Comparison of ENCODE assay signal across 37 cellular contexts in genomic region chr12:131761638-131762037, GRCh38.
"Had no signal": no experiment of that assay in that cellular context is flagged by ENCODE, and none has a peak within 500 bp of the region (broad histone marks: within the 10 kb centered on the region; RNA-seq: fewer than 3 reads in every experiment).

No MANE protein-coding gene starts in this region.

- H3K4me1 ChIP-seq: ascending aorta had no signal

- H3K27ac Mint-ChIP-seq: activated B cell treated with CpG ODN at 0.5 μM for 24 hours; activated CD4-positive, alpha-beta memory T cell treated with anti-CD3 and anti-CD28 coated beads for 36 hours; activated CD4-positive, alpha-beta T cell treated with anti-CD3 and anti-CD28 coated beads, Interleukin-2, amount 10 ng/mL, durations not matched to agents 24 days and 14 days; activated CD8-positive, alpha-beta T cell treated with anti-CD3 and anti-CD28 coated beads for 36 hours; activated naive CD4-positive, alpha-beta T cell treated with anti-CD3 and anti-CD28 coated beads, Interleukin-2, amount 10 ng/mL, durations not matched to agents 7 days and 5 days; activated naive CD4-positive, alpha-beta T cell treated with anti-CD3 and anti-CD28 coated beads, Interleukin-2, amount 50 U/mL, for 24 hours; activated naive CD8-positive, alpha-beta T cell; activated naive CD8-positive, alpha-beta T cell treated with anti-CD3 and anti-CD28 coated beads, Interleukin-2, amount 10 ng/mL, durations not matched to agents 7 days and 5 days; activated naive CD8-positive, alpha-beta T cell treated with anti-CD3 and anti-CD28 coated beads, Interleukin-2, amount 50 U/mL, for 24 hours; activated T-cell treated with anti-CD3 and anti-CD28 coated beads, Interleukin-2, amount 50 U/mL, for 72 hours; activated T-helper 1 cell treated with anti-CD3 and anti-CD28 coated beads, Interleukin-12 subunit alpha, Interleukin-12 subunit beta, Interleukin-2, Interleukin-4 antibody, amounts not matched to agents 30 ng/mL and 10 ng/mL and 1 ng/mL, durations not matched to agents 14 hours and 24 hours and 36 hours; activated T-helper 2 cell treated with anti-CD3 and anti-CD28 coated beads, Interferon-gamma antibody, Interleukin-2, Interleukin-4, amounts not matched to agents 10 μg/mL and 5 μg/mL and 100 μg/mL, durations not matched to agents 14 hours and 24 hours and 36 hours; brain; T-helper 2 cell treated with Interferon-gamma antibody and Interleukin-4, amounts not matched to agents 5 μg/mL and 100 μg/mL, for 36 hours had no signal

- H3K4me3 Mint-ChIP-seq: activated B cell treated with CpG ODN at 0.5 μM for 24 hours; activated CD4-positive, alpha-beta memory T cell treated with anti-CD3 and anti-CD28 coated beads for 36 hours; activated CD4-positive, alpha-beta T cell treated with anti-CD3 and anti-CD28 coated beads, Interleukin-2, amount 10 ng/mL, durations not matched to agents 24 days and 14 days; activated CD8-positive, alpha-beta T cell treated with anti-CD3 and anti-CD28 coated beads for 36 hours; activated naive CD4-positive, alpha-beta T cell treated with anti-CD3 and anti-CD28 coated beads, Interleukin-2, amount 10 ng/mL, durations not matched to agents 7 days and 5 days; activated naive CD4-positive, alpha-beta T cell treated with anti-CD3 and anti-CD28 coated beads, Interleukin-2, amount 50 U/mL, for 24 hours; activated naive CD8-positive, alpha-beta T cell; activated naive CD8-positive, alpha-beta T cell treated with anti-CD3 and anti-CD28 coated beads, Interleukin-2, amount 10 ng/mL, durations not matched to agents 7 days and 5 days; activated naive CD8-positive, alpha-beta T cell treated with anti-CD3 and anti-CD28 coated beads, Interleukin-2, amount 50 U/mL, for 24 hours; activated T-cell treated with anti-CD3 and anti-CD28 coated beads, Interleukin-2, amount 50 U/mL, for 4 hours; activated T-cell treated with anti-CD3 and anti-CD28 coated beads, Interleukin-2, amount 50 U/mL, for 72 hours; activated T-helper 1 cell treated with anti-CD3 and anti-CD28 coated beads, Interleukin-12 subunit alpha, Interleukin-12 subunit beta, Interleukin-2, Interleukin-4 antibody, amounts not matched to agents 30 ng/mL and 10 ng/mL and 1 ng/mL, durations not matched to agents 14 hours and 24 hours and 36 hours; brain; central memory CD8-positive, alpha-beta T cell; T-helper 2 cell treated with Interferon-gamma antibody and Interleukin-4, amounts not matched to agents 5 μg/mL and 100 μg/mL, for 36 hours had no signal

- H3K4me1 Mint-ChIP-seq: activated CD4-positive, alpha-beta T cell treated with anti-CD3 and anti-CD28 coated beads, Interleukin-2, amount 10 ng/mL, durations not matched to agents 24 days and 14 days; activated naive CD4-positive, alpha-beta T cell treated with anti-CD3 and anti-CD28 coated beads, Interleukin-2, amount 10 ng/mL, durations not matched to agents 7 days and 5 days; activated naive CD4-positive, alpha-beta T cell treated with anti-CD3 and anti-CD28 coated beads, Interleukin-2, amount 50 U/mL, for 24 hours; activated naive CD8-positive, alpha-beta T cell treated with anti-CD3 and anti-CD28 coated beads, Interleukin-2, amount 10 ng/mL, durations not matched to agents 7 days and 5 days; brain; central memory CD8-positive, alpha-beta T cell had no signal

- DNase-seq: activated B cell treated with CpG ODN at 0.5 μM for 24 hours; activated CD4-positive, alpha-beta memory T cell treated with anti-CD3 and anti-CD28 coated beads for 36 hours; activated CD4-positive, alpha-beta T cell treated with anti-CD3 and anti-CD28 coated beads for 4 hours; activated CD4-positive, alpha-beta T cell treated with anti-CD3 and anti-CD28 coated beads, Interleukin-2, amount 10 ng/mL, durations not matched to agents 24 days and 14 days; activated CD4-positive, alpha-beta T cell treated with anti-CD3 and anti-CD28 coated beads, Interleukin-2, amount 50 U/mL, for 1 hour; activated CD4-positive, alpha-beta T cell treated with anti-CD3 and anti-CD28 coated beads, Interleukin-2, amount 50 U/mL, for 4 hours; activated CD4-positive, CD25-positive, alpha-beta regulatory T cell treated with anti-CD3 and anti-CD28 coated beads, Interleukin-2, amount 50 U/mL, for 72 hours; activated CD8-positive, alpha-beta memory T cell treated with anti-CD3 and anti-CD28 coated beads, Interleukin-2, amount 50 U/mL, for 4 hours; activated CD8-positive, alpha-beta T cell treated with anti-CD3 and anti-CD28 coated beads for 36 hours; activated effector memory CD4-positive, alpha-beta T cell treated with Interleukin-2 at 50 U/mL for 16 hours; activated gamma-delta T cell; activated naive CD4-positive, alpha-beta T cell treated with anti-CD3 and anti-CD28 coated beads, Interleukin-2, amount 10 ng/mL, durations not matched to agents 7 days and 5 days; activated naive CD4-positive, alpha-beta T cell treated with Interleukin-2 at 50 U/mL for 16 hours; activated naive CD8-positive, alpha-beta T cell treated with anti-CD3 and anti-CD28 coated beads, Interleukin-2, amount 10 ng/mL, durations not matched to agents 7 days and 5 days; activated naive CD8-positive, alpha-beta T cell treated with anti-CD3 and anti-CD28 coated beads, Interleukin-2, amount 50 U/mL, for 24 hours; activated T-cell treated with anti-CD3 and anti-CD28 coated beads for 4 hours; activated T-cell treated with anti-CD3 and anti-CD28 coated beads, Interleukin-2, amount 50 U/mL, for 1 hour; activated T-cell treated with anti-CD3 and anti-CD28 coated beads, Interleukin-2, amount 50 U/mL, for 4 hours; activated T-cell treated with anti-CD3 and anti-CD28 coated beads, Interleukin-2, amount 50 U/mL, for 72 hours; amygdala; anterior cingulate cortex; caudate nucleus; cerebellar nuclear complex; T-helper 2 cell; T-helper 9 cell had no signal

- H3K27me3 Mint-ChIP-seq: activated B cell treated with CpG ODN at 0.5 μM for 24 hours; activated CD4-positive, alpha-beta memory T cell treated with anti-CD3 and anti-CD28 coated beads for 36 hours; activated CD4-positive, alpha-beta T cell treated with anti-CD3 and anti-CD28 coated beads, Interleukin-2, amount 10 ng/mL, durations not matched to agents 24 days and 14 days; activated CD8-positive, alpha-beta T cell treated with anti-CD3 and anti-CD28 coated beads for 36 hours; activated naive CD4-positive, alpha-beta T cell treated with anti-CD3 and anti-CD28 coated beads, Interleukin-2, amount 10 ng/mL, durations not matched to agents 7 days and 5 days; activated naive CD4-positive, alpha-beta T cell treated with anti-CD3 and anti-CD28 coated beads, Interleukin-2, amount 50 U/mL, for 24 hours; activated naive CD8-positive, alpha-beta T cell; activated naive CD8-positive, alpha-beta T cell treated with anti-CD3 and anti-CD28 coated beads, Interleukin-2, amount 10 ng/mL, durations not matched to agents 7 days and 5 days; activated naive CD8-positive, alpha-beta T cell treated with anti-CD3 and anti-CD28 coated beads, Interleukin-2, amount 50 U/mL, for 24 hours; brain; central memory CD8-positive, alpha-beta T cell had no signal

- ATAC-seq: activated CD8-positive, alpha-beta T cell treated with anti-CD3 and anti-CD28 coated beads for 36 hours; activated naive CD8-positive, alpha-beta T cell treated with anti-CD3 and anti-CD28 coated beads, Interleukin-2, amount 50 U/mL, for 24 hours; activated T-cell treated with anti-CD3 and anti-CD28 coated beads, Interleukin-2, amount 50 U/mL, for 4 hours; activated T-cell treated with anti-CD3 and anti-CD28 coated beads, Interleukin-2, amount 50 U/mL, for 72 hours had no signal

- H3K27ac ChIP-seq: ascending aorta, cardiac muscle cell, VCaP had no signal

- H3K4me3 ChIP-seq: ascending aorta, cardiac muscle cell had no signal

- FAIRE-seq: bronchial epithelial cell, TTC549 had no signal

- H3K9me3 ChIP-seq: ascending aorta had no signal

- H3K27me3 ChIP-seq: ascending aorta, cardiac muscle cell had no signal
